9 cellular contexts compared by ENCODE assay signal in the genomic region with DNA sequence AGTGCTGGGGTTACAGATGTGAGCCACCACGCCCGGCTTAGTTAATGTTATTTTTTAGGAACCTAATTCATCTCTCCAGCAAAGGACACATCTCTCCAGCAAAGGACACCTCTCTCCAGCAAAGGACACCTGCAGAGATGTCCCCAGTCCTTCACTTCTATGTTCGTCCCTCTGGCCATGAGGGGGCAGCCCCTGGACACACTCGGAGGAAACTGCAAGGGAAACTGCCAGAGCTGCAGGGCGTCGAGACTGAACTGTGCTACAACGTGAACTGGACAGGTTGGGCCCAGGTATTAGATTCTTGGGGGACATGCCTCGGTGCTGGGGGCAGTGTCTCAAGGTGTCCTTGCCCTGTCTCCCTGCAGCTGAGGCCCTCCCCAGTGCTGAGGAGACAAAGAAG. TPM values are rescaled to one million over a fixed set of nuclear protein-coding genes. Genes with fewer than 3 reads are reported as not detected.
DNase-seq lines count a peak whose midpoint lies in the region; TF ChIP-seq lines count a peak whose summit lies in the region.
"Had no signal": no experiment of that assay in that cellular context is flagged by ENCODE, and none has a peak within 500 bp of the region (broad histone marks: within the 10 kb centered on the region; RNA-seq: fewer than 3 reads in every experiment).

No MANE protein-coding gene starts in this region.

- H2AFZ ChIP-seq in hepatocyte (no peak overlapping the region), GM23248 (no peak overlapping the region)

- H3K4me2 ChIP-seq in hepatocyte (no peak overlapping the region), GM23248 (ENCODE audit: unreplicated experiment) (no peak overlapping the region)

- H4K20me1 ChIP-seq in hepatocyte (ENCODE audit: insufficient read depth, poor library complexity, severe bottlenecking), result no peaks in the 10 kb centered on the region
- H4K20me1 ChIP-seq in GM23248 (ENCODE audit: insufficient read depth), result no peaks in the 10 kb centered on the region

- peak; percentile 16 for TF ChIP-seq CTCF in hepatocyte (IDR thresholded peaks at IDR 0.05; ENCODE audit: poor library complexity)

- H3K9me2 ChIP-seq in hepatocyte (replicated peaks; ENCODE audit: insufficient read depth), result no peaks in the 10 kb centered on the region
- no peaks in the 10 kb centered on the region for H3K9me2 ChIP-seq in GM23248 (ENCODE audit: insufficient read depth)

- H3F3A ChIP-seq in GM23248 (ENCODE audit: insufficient read depth), result peaks cover 2% of the 10 kb centered on the region; the same call in 1 of the 2 replicates

- in situ Hi-C loops in GM23248 (cut with MboI), result no loop called here
- in situ Hi-C loops in HAP-1 (cut with MboI; ENCODE audit: low sequenced_read_pairs), result no loop called here

- H3K36me3 ChIP-seq in NT2/D1 (ENCODE audit: insufficient read depth, insufficient read length, low read length) (peaks cover 53% of the 10 kb centered on the region), hepatocyte (replicated peaks; ENCODE audit: insufficient read depth, low read depth) (no peaks in the 10 kb centered on the region), GM23248 (ENCODE audit: low read depth) (peaks cover 4% of the 10 kb centered on the region; the same call in 1 of the 2 replicates), HAP-1 (replicated peaks) (peaks cover 51% of the 10 kb centered on the region)
- H3K36me3 ChIP-seq: neutrophil had no signal

- H3K4me1 ChIP-seq in NT2/D1 (ENCODE audit: insufficient read depth, insufficient read length) (no peaks in the 10 kb centered on the region), hepatocyte (ENCODE audit: insufficient read depth) (no peaks in the 10 kb centered on the region), GM23248 (ENCODE audit: insufficient read depth) (peaks cover 8% of the 10 kb centered on the region; the same call in 1 of the 2 replicates), HAP-1 (peaks cover 6% of the 10 kb centered on the region)

- H3K27me3 ChIP-seq in NT2/D1 (ENCODE audit: insufficient read depth, insufficient read length) (no peaks in the 10 kb centered on the region), hepatocyte (no peaks in the 10 kb centered on the region), GM23248 (replicated peaks; ENCODE audit: insufficient read depth) (no peaks in the 10 kb centered on the region), HAP-1 (ENCODE audit: low read depth) (no peaks in the 10 kb centered on the region)
- H3K27me3 ChIP-seq: neutrophil had no signal

- H3K9ac ChIP-seq in NT2/D1 (ENCODE audit: insufficient read length, low read depth), result peak overlapping the region; percentile 32
- H3K9ac ChIP-seq in GM23248, result no peak overlapping the region

- no peak overlapping the region for H3K4me3 ChIP-seq in NT2/D1 (ENCODE audit: insufficient read length, low read depth)
- no peak overlapping the region for H3K4me3 ChIP-seq in hepatocyte
- H3K4me3 ChIP-seq in GM23248, result no peak overlapping the region
- no peak overlapping the region for H3K4me3 ChIP-seq in HAP-1

- DNase-seq in AG08396 (ENCODE audit: low spot score), result peak; percentile 31
- no peak for DNase-seq in NT2/D1 (ENCODE audit: low read depth, low spot score)
- peak; percentile 33 for DNase-seq in hepatocyte (ENCODE audit: low spot score)
- DNase-seq in GM23248, result no peak
- no peak for DNase-seq in iPS-NIHi11 (ENCODE audit: low spot score)
- DNase-seq in HAP-1 (ENCODE audit: low spot score in 2 of 2), result no peak
- DNase-seq: NCI-H1105; stimulated activated CD8-positive, alpha-beta memory T cell treated with anti-CD3 and anti-CD28 coated beads, Interleukin-4, amount 100 ng/mL, for 48 hours had no signal

- H3K27ac ChIP-seq in hepatocyte (no peak overlapping the region), GM23248 (no peak overlapping the region)
- H3K27ac ChIP-seq: neutrophil had no signal

- 74% methylated on average over 8 of the region's 8 CpGs for WGBS in hepatocyte (ENCODE audit: low lambda C conversion rate, missing lambda C conversion rate)
- WGBS in GM23248 (ENCODE audit: low coverage in 1 of 2, low lambda C conversion rate in 2 of 2, missing lambda C conversion rate in 2 of 2), 2 experiments, result 78 to 84% methylated on average over 8 of the region's 8 CpGs

- H3K9me3 ChIP-seq in NT2/D1 (ENCODE audit: insufficient read depth, low read length), result no peaks in the 10 kb centered on the region
- H3K9me3 ChIP-seq in hepatocyte (ENCODE audit: low read depth), result no peaks in the 10 kb centered on the region
- no peaks in the 10 kb centered on the region for H3K9me3 ChIP-seq in GM23248 (ENCODE audit: low read depth)
- no peaks in the 10 kb centered on the region for H3K9me3 ChIP-seq in HAP-1
- H3K9me3 ChIP-seq: neutrophil had no signal

- H3K79me2 ChIP-seq in hepatocyte, result peaks cover 31% of the 10 kb centered on the region
- peaks cover 38% of the 10 kb centered on the region for H3K79me2 ChIP-seq in GM23248 (ENCODE audit: insufficient read depth)

RNA-seq across cellular contexts. Expression of a gene that starts 4.7 kb away (rescaled TPM):
- total RNA-seq in hepatocyte, result 10.5 and 18.8 TPM in 2 replicates
- polyA plus RNA-seq in hepatocyte (13.6 and 16.1 TPM in 2 replicates), GM23248 (2016; fragmentation: Nextera tagmentation; extraction: Ambion mirVana) (14.8 and 16.0 TPM in 2 replicates)
- total RNA-seq in GM23248 (2014; rRNA removed; shearing (Covaris generic)), result 13.4 and 33.0 TPM in 2 replicates

RNA-seq across cellular contexts. Expression of a gene that starts 5.9 kb away (rescaled TPM):
- 6.3 and 11.4 TPM in 2 replicates for total RNA-seq in hepatocyte
- polyA plus RNA-seq in hepatocyte (17.2 and 19.4 TPM in 2 replicates), GM23248 (2016; fragmentation: Nextera tagmentation; extraction: Ambion mirVana) (5.4 and 6.0 TPM in 2 replicates)
- 2.0 and 7.0 TPM in 2 replicates for total RNA-seq in GM23248 (2014; rRNA removed; shearing (Covaris generic))

RNA-seq across cellular contexts. Expression of a gene that starts 34.7 kb away (rescaled TPM):
- 7.9 and 17.6 TPM in 2 replicates for total RNA-seq in hepatocyte
- polyA plus RNA-seq in hepatocyte (41.9 and 42.5 TPM in 2 replicates), GM23248 (2016; fragmentation: Nextera tagmentation; extraction: Ambion mirVana) (29.7 and 30.3 TPM in 2 replicates)
- 4.8 and 13.8 TPM in 2 replicates for total RNA-seq in GM23248 (2014; rRNA removed; shearing (Covaris generic))

RNA-seq across cellular contexts. Expression of a gene that starts 41.4 kb away (rescaled TPM):
- total RNA-seq in hepatocyte, result 0.52 and 1.6 TPM in 2 replicates
- polyA plus RNA-seq in hepatocyte (1.9 and 3.0 TPM in 2 replicates), GM23248 (2016; fragmentation: Nextera tagmentation; extraction: Ambion mirVana) (1.2 and 2.0 TPM in 2 replicates)
- 0.65 and 2.0 TPM in 2 replicates for total RNA-seq in GM23248 (2014; rRNA removed; shearing (Covaris generic))

RNA-seq across cellular contexts. Expression of a gene that starts 43.4 kb away (rescaled TPM):
- 9.3 and 9.9 TPM in 2 replicates for total RNA-seq in hepatocyte
- 25.3 and 27.5 TPM in 2 replicates for polyA plus RNA-seq in hepatocyte
- total RNA-seq in GM23248 (2014; rRNA removed; shearing (Covaris generic)), result 9.4 and 18.4 TPM in 2 replicates
- 22.9 and 24.1 TPM in 2 replicates for polyA plus RNA-seq in GM23248 (2016; fragmentation: Nextera tagmentation; extraction: Ambion mirVana)

Comparison
In these comparisons a context has a peak if more than half of its experiments do, and no peak if none do; other contexts are left out.
1. DNase-seq: peak in AG08396 (single experiment) and hepatocyte (single experiment); none in NT2/D1 (single experiment), GM23248 (single experiment), iPS-NIHi11 (single experiment) and HAP-1 (0 of 2).